In genomic region chr7:73901231-73901822, GRCh38 we compare ENCODE assay signal across 18 cellular contexts. TPM values are rescaled to one million over a fixed set of nuclear protein-coding genes. Genes with fewer than 3 reads are reported as not detected.
DNase-seq lines count a peak whose midpoint lies in the region; ATAC-seq and TF ChIP-seq lines count a peak whose summit lies in the region.
"Had no signal": no experiment of that assay in that cellular context is flagged by ENCODE, and none has a peak within 500 bp of the region (broad histone marks: within the 10 kb centered on the region; RNA-seq: fewer than 3 reads in every experiment).

No MANE protein-coding gene starts in this region.

- H2AFZ ChIP-seq in SK-N-SH (ENCODE audit: low read depth) (no peak overlapping the region), osteoblast (ENCODE audit: low read length) (no peak overlapping the region)
- H2AFZ ChIP-seq: PC-9 had no signal

- DNase-seq in SK-N-SH (peak; percentile 12), endodermal cell (peak; percentile 48), osteoblast (ENCODE audit: insufficient read length, low spot score, missing footprints) (peak; percentile 32), aorta (peak; percentile 42 to 63), superior temporal gyrus (ENCODE audit: extremely low spot score) (no peak), cerebellum (ENCODE audit: low spot score) (no peak)
- DNase-seq: DMS153, KG1, NCI-H1048, NCI-H1694 treated with DMSO at 0.1 percent for 48 hours, NCI-H446, NCI-H748 treated with DMSO at 0.1 percent for 48 hours, PC-9 had no signal

- H3K27me3 ChIP-seq in SK-N-SH (ENCODE audit: insufficient read depth), result no peaks in the 10 kb centered on the region
- no peaks in the 10 kb centered on the region for H3K27me3 ChIP-seq in endodermal cell (ENCODE audit: control insufficient read depth, insufficient read depth, low read length, poor library complexity, severe bottlenecking)
- H3K27me3 ChIP-seq in osteoblast (ENCODE audit: insufficient read depth, low read length), result no peaks in the 10 kb centered on the region
- H3K27me3 ChIP-seq in aorta (ENCODE audit: control insufficient read depth in 1 of 2, insufficient read depth in 2 of 2, low read length in 1 of 2), result no peaks in the 10 kb centered on the region

- TF ChIP-seq CTCF in SK-N-SH (IDR thresholded peaks at IDR 0.05) (no peak), endodermal cell (conservative IDR thresholded peaks at IDR 0.05) (no peak), osteoblast (IDR thresholded peaks at IDR 0.05; ENCODE audit: extremely low read depth, low read depth, low read length) (no peak)

- H3K4me2 ChIP-seq in SK-N-SH (no peak overlapping the region), osteoblast (ENCODE audit: insufficient read depth, low read length) (no peak overlapping the region)
- H3K4me2 ChIP-seq: PC-9 had no signal

- H3K36me3 ChIP-seq in SK-N-SH (replicated peaks in 1 of 2; ENCODE audit: control insufficient read depth in 1 of 2, insufficient read depth in 2 of 2, low read length in 1 of 2) (no peaks in the 10 kb centered on the region), endodermal cell (ENCODE audit: control insufficient read depth, insufficient read depth, low read length) (no peaks in the 10 kb centered on the region), osteoblast (ENCODE audit: insufficient read depth, low read length) (no peaks in the 10 kb centered on the region), aorta (ENCODE audit: control insufficient read depth in 1 of 2, insufficient read depth in 2 of 2, low read length in 1 of 2) (no peaks in the 10 kb centered on the region)

- no peak overlapping the region for H3K4me3 Mint-ChIP-seq in endodermal cell

- H3K36me3 Mint-ChIP-seq in endodermal cell (ENCODE audit: low read depth), result no peaks in the 10 kb centered on the region

- ATAC-seq in SK-N-SH treated with all-trans-retinoic acid at 6 μM for 48 hours (no peak), aorta (ENCODE audit: low FRiP score) (no peak), HG03159 (IDR thresholded peaks at IDR 0.05; ENCODE audit: unreplicated experiment) (no peak)

- peaks cover 28% of the 10 kb centered on the region for H3F3A ChIP-seq in SK-N-SH (replicated peaks; ENCODE audit: insufficient read depth)

- 92% methylated on average over 3 of the region's 3 CpGs for WGBS in SK-N-SH (ENCODE audit: low lambda C conversion rate)
- WGBS in endodermal cell (ENCODE audit: insufficient coverage in 1 of 2, insufficient read length in 1 of 2), 2 experiments, result 93% methylated on average over 3 of the region's 3 CpGs; no CpG with 5 or more reads in 1 of the 2 experiments
- 44 to 67% methylated on average over 2 to 3 of the region's 3 CpGs for whole genome bisulfite sequencing in aorta, 2 donors

- POLR2A ChIA-PET in SK-N-SH (lab: Yijun Ruan, JAX), result interaction anchor here (0.9 kb wide), 1 partner anchor 9 kb away, joined by 3 read pairs; no protein-coding TSS in a partner anchor

- H3K4me3 ChIP-seq in SK-N-SH (ENCODE audit: low read depth in 2 of 2, low read length in 1 of 2) (no peak overlapping the region), endodermal cell (ENCODE audit: low read length) (no peak overlapping the region), osteoblast (ENCODE audit: insufficient read depth, low read length) (no peak overlapping the region), aorta (ENCODE audit: low read length in 2 of 2) (no peak overlapping the region)
- H3K4me3 ChIP-seq: PC-9, SK-N-MC had no signal

- H3K79me2 ChIP-seq in SK-N-SH (ENCODE audit: insufficient read depth) (no peaks in the 10 kb centered on the region), osteoblast (ENCODE audit: insufficient read depth, low read length) (no peaks in the 10 kb centered on the region)

- CTCF ChIA-PET in SK-N-SH (lab: Yijun Ruan, JAX), result interaction anchor here (0.6 to 1.1 kb wide), 2 partner anchors 9 to 125 kb away, joined by 3 read pairs; no protein-coding TSS in a partner anchor

- TF ChIP-seq RAD21 in SK-N-SH (IDR thresholded peaks at IDR 0.05; ENCODE audit: low read length), result no peak

- H3K9ac ChIP-seq in SK-N-SH (no peak overlapping the region; the same call in 1 of the 2 replicates), endodermal cell (ENCODE audit: extremely low read depth, low read length, poor library complexity, severe bottlenecking) (no peak overlapping the region)

- H3K4me1 ChIP-seq in SK-N-SH (ENCODE audit: control insufficient read depth in 1 of 2, insufficient read depth in 2 of 2, low read depth in 1 of 2, low read length in 1 of 2) (peaks cover 9 to 19% of the 10 kb centered on the region in 2 experiments; a peak in 3 of 4 replicates), endodermal cell (ENCODE audit: control insufficient read depth, insufficient read depth, low read length) (no peaks in the 10 kb centered on the region), osteoblast (ENCODE audit: insufficient read depth, low read length) (peaks cover 25% of the 10 kb centered on the region), aorta (ENCODE audit: control insufficient read depth in 1 of 2, insufficient read depth in 2 of 2, low read length in 2 of 2) (no peaks in the 10 kb centered on the region)

- TF ChIP-seq EP300 in SK-N-SH (IDR thresholded peaks at IDR 0.05; ENCODE audit: borderline replicate concordance in 1 of 2, low read depth in 1 of 2, low read length in 1 of 2), result no peak

- H3K27me3 Mint-ChIP-seq in endodermal cell (ENCODE audit: insufficient read depth), result peaks cover 4% of the 10 kb centered on the region

- intact Hi-C loops in aorta (cut with DNase I), result loop anchor here (5.0 kb wide), 1 partner anchor 91 kb away; no protein-coding TSS in a partner anchor

- no peaks in the 10 kb centered on the region for H3K4me1 Mint-ChIP-seq in endodermal cell

- H3K9me3 ChIP-seq in SK-N-SH, result no peaks in the 10 kb centered on the region
- no peaks in the 10 kb centered on the region for H3K9me3 ChIP-seq in endodermal cell (ENCODE audit: control insufficient read depth, low read length)
- H3K9me3 ChIP-seq in osteoblast (ENCODE audit: low read depth, low read length), result no peaks in the 10 kb centered on the region
- H3K9me3 ChIP-seq in aorta (ENCODE audit: control insufficient read depth, low read length), result no peaks in the 10 kb centered on the region

- H3K27ac ChIP-seq in SK-N-SH (ENCODE audit: low read depth in 2 of 2, low read length in 1 of 2), result peak overlapping the region in 1 of 2 experiments; percentile 96; a peak in 2 of 4 replicates
- no peak overlapping the region for H3K27ac ChIP-seq in endodermal cell (ENCODE audit: low read depth, low read length)
- H3K27ac ChIP-seq in osteoblast (ENCODE audit: low read depth, low read length), result peak overlapping the region; percentile 40
- peak overlapping the region; percentile 92 to 94 for H3K27ac ChIP-seq in aorta (ENCODE audit: low read depth in 1 of 2, low read length in 2 of 2)
- H3K27ac ChIP-seq: 22Rv1, PC-9, SK-N-MC had no signal

- no peaks in the 10 kb centered on the region for H3K9me2 ChIP-seq in SK-N-SH

- no peak overlapping the region for H3K27ac Mint-ChIP-seq in endodermal cell

- no peaks in the 10 kb centered on the region for H4K20me1 ChIP-seq in SK-N-SH (ENCODE audit: insufficient read depth)
- H4K20me1 ChIP-seq in osteoblast (ENCODE audit: insufficient read depth, low read length), result no peaks in the 10 kb centered on the region

- peaks cover 3% of the 10 kb centered on the region for H3K9me3 Mint-ChIP-seq in endodermal cell

TF ChIP-seq in SK-N-SH, 30 proteins besides CTCF, POLR2A, EP300 and RAD21 (continues in another document):
- TF ChIP-seq, protein P1, sequence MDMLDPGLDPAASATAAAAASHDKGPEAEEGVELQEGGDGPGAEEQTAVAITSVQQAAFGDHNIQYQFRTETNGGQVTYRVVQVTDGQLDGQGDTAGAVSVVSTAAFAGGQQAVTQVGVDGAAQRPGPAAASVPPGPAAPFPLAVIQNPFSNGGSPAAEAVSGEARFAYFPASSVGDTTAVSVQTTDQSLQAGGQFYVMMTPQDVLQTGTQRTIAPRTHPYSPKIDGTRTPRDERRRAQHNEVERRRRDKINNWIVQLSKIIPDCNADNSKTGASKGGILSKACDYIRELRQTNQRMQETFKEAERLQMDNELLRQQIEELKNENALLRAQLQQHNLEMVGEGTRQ (IDR thresholded peaks at IDR 0.05; ENCODE audit: borderline replicate concordance, low read depth, low read length), result no peak
- TF ChIP-seq CHD2 (IDR thresholded peaks at IDR 0.05; ENCODE audit: low read length, partially characterized antibody) (no peak), RFX5 (IDR thresholded peaks at IDR 0.05; ENCODE audit: low read length) (no peak), TAF1 (IDR thresholded peaks at IDR 0.05; ENCODE audit: borderline replicate concordance, low read depth, low read length) (no peak), YY1 (IDR thresholded peaks at IDR 0.05; ENCODE audit: low read depth) (no peak)

RNA-seq across cellular contexts. Expression of gene TMEM270, which starts 40.4 kb away (rescaled TPM):
- polyA plus RNA-seq in SK-N-SH (2012; rRNA removed) (0.71 and 0.96 TPM in 2 replicates), aorta (not detected)
- polyA plus RNA-seq in SK-N-SH (2012; cell fraction: cytosol; rRNA removed), result 0.32 and 0.63 TPM in 2 replicates
- polyA plus RNA-seq in SK-N-SH (2012; cell fraction: nucleus; rRNA removed), result 0.17 and 0.54 TPM in 2 replicates
- total RNA-seq in endodermal cell (not detected), osteoblast (not detected in 2 replicates), aorta (not detected), cerebellum (not detected)
- polyA plus RNA-seq in endodermal cell (2013, experiment 1 of 2), result not detected
- polyA plus RNA-seq in endodermal cell (2013, experiment 2 of 2), result not detected
- polyA plus RNA-seq: BJ had no signal

RNA-seq across cellular contexts. Expression of gene METTL27, which starts 59.0 kb away (rescaled TPM):
- polyA plus RNA-seq in SK-N-SH (2012; rRNA removed) (2.9 and 3.1 TPM in 2 replicates), aorta (1 to 10 TPM in 1 of 2 donors, not detected in 1; 5.3 TPM)
- 0.81 and 1.4 TPM in 2 replicates for polyA plus RNA-seq in SK-N-SH (2012; cell fraction: cytosol; rRNA removed)
- polyA plus RNA-seq in SK-N-SH (2012; cell fraction: nucleus; rRNA removed), result 7.3 and 10.0 TPM in 2 replicates
- total RNA-seq in endodermal cell (10 to 100 TPM; 20.9 to 22.2 TPM), osteoblast (8.7 and 8.8 TPM in 2 replicates), aorta (1 to 10 TPM; 1.3 to 7.4 TPM), cerebellum (2.5 TPM)
- polyA plus RNA-seq in endodermal cell (2013, experiment 1 of 2), result 4.3 TPM
- 4.2 TPM for polyA plus RNA-seq in endodermal cell (2013, experiment 2 of 2)

Comparison
In these comparisons a context has a peak if more than half of its experiments do, and no peak if none do; other contexts are left out.
1. DNase-seq: peak in SK-N-SH (single experiment), endodermal cell (single experiment), osteoblast (single experiment) and aorta (2 of 2); none in superior temporal gyrus (single experiment) and cerebellum (single experiment).